16 cellular contexts compared by ENCODE assay signal in genomic region chr5:94702729-94703128, GRCh38.
DNase-seq lines count a peak whose midpoint lies in the region; ATAC-seq and TF ChIP-seq lines count a peak whose summit lies in the region.
"Had no signal": no experiment of that assay in that cellular context is flagged by ENCODE, and none has a peak within 500 bp of the region (broad histone marks: within the 10 kb centered on the region; RNA-seq: fewer than 3 reads in every experiment).

No MANE protein-coding gene starts in this region.

- H3K36me3 Mint-ChIP-seq in stimulated activated memory B cell treated with anti-CD40 and anti-IgM and Interleukin-4, amounts not matched to agents 10 μg/mL and 1 μg/mL and 100 μg/mL, for 72 hours: no peaks in the 10 kb centered on the region
- peaks cover 7% of the 10 kb centered on the region; the same call in 2 of the 3 replicates for H3K36me3 Mint-ChIP-seq in GM23338 (ENCODE audit: low read depth)

- ATAC-seq in GM21576 (IDR thresholded peaks at IDR 0.05; ENCODE audit: unreplicated experiment): peak; percentile 85
- ATAC-seq in HG03159 (IDR thresholded peaks at IDR 0.05; ENCODE audit: unreplicated experiment): peak; percentile 84
- peak; percentile 27 for ATAC-seq in stimulated activated memory B cell treated with anti-CD40 and anti-IgM and Interleukin-4, amounts not matched to agents 10 μg/mL and 1 μg/mL and 100 μg/mL, for 72 hours
- ATAC-seq in GM23338: no peak
- ATAC-seq: activated CD8-positive, alpha-beta T cell treated with anti-CD3 and anti-CD28 coated beads for 36 hours; activated naive CD8-positive, alpha-beta T cell treated with anti-CD3 and anti-CD28 coated beads, Interleukin-2, amount 50 U/mL, for 24 hours had no signal

- no peak overlapping the region for H2AFZ ChIP-seq in GM23338

- no peak overlapping the region for H3K4me3 Mint-ChIP-seq in stimulated activated memory B cell treated with anti-CD40 and anti-IgM and Interleukin-4, amounts not matched to agents 10 μg/mL and 1 μg/mL and 100 μg/mL, for 72 hours
- no peak overlapping the region for H3K4me3 Mint-ChIP-seq in GM23338
- H3K4me3 Mint-ChIP-seq: activated CD8-positive, alpha-beta T cell treated with anti-CD3 and anti-CD28 coated beads for 36 hours; activated naive CD8-positive, alpha-beta T cell treated with anti-CD3 and anti-CD28 coated beads, Interleukin-2, amount 50 U/mL, for 24 hours; dendritic cell treated with granulocyte-macrophage colony-stimulating factor and Interleukin-4, amounts not matched to agents 40 ng/mL and 50 ng/mL, for 4 days had no signal

- no peak overlapping the region for H3K4me2 ChIP-seq in GM23338

- no peak for TF ChIP-seq CTCF in GM23338 (conservative IDR thresholded peaks at IDR 0.05; ENCODE audit: low read depth in 2 of 2)

- H3K79me2 ChIP-seq in GM23338 (replicated peaks; ENCODE audit: insufficient read depth): no peaks in the 10 kb centered on the region

- DNase-seq in NCI-H748 (lab: John Stamatoyannopoulos, UW; ENCODE audit: unreplicated experiment): peak; percentile 51
- DNase-seq in NCI-H748 treated with DMSO at 0.1 percent for 48 hours (lab: John Stamatoyannopoulos, UW): no peak
- DNase-seq in GM23338 (ENCODE audit: low spot score): no peak
- DNase-seq in HUDEP-2 (lab: John Stamatoyannopoulos, UW; ENCODE audit: unreplicated experiment in 76 of 76): no peak
- no peak for DNase-seq in amygdala (lab: John Stamatoyannopoulos, UW)
- DNase-seq: activated CD8-positive, alpha-beta T cell treated with anti-CD3 and anti-CD28 coated beads for 36 hours; activated naive CD8-positive, alpha-beta T cell treated with anti-CD3 and anti-CD28 coated beads, Interleukin-2, amount 50 U/mL, for 24 hours; DND-41; foreskin melanocyte; Kasumi-1; NCI-H526 treated with DMSO at 0.1 percent for 48 hours; nucleus accumbens had no signal

- no peaks in the 10 kb centered on the region for H3K4me1 Mint-ChIP-seq in stimulated activated memory B cell treated with anti-CD40 and anti-IgM and Interleukin-4, amounts not matched to agents 10 μg/mL and 1 μg/mL and 100 μg/mL, for 72 hours
- H3K4me1 Mint-ChIP-seq in GM23338: peaks cover 12% of the 10 kb centered on the region

- no peaks in the 10 kb centered on the region for H3K27me3 Mint-ChIP-seq in stimulated activated memory B cell treated with anti-CD40 and anti-IgM and Interleukin-4, amounts not matched to agents 10 μg/mL and 1 μg/mL and 100 μg/mL, for 72 hours
- no peaks in the 10 kb centered on the region for H3K27me3 Mint-ChIP-seq in GM23338 (ENCODE audit: insufficient read depth, low read depth, poor library complexity)
- H3K27me3 Mint-ChIP-seq: activated CD8-positive, alpha-beta T cell treated with anti-CD3 and anti-CD28 coated beads for 36 hours; activated naive CD8-positive, alpha-beta T cell treated with anti-CD3 and anti-CD28 coated beads, Interleukin-2, amount 50 U/mL, for 24 hours; dendritic cell treated with granulocyte-macrophage colony-stimulating factor and Interleukin-4, amounts not matched to agents 40 ng/mL and 50 ng/mL, for 4 days had no signal

- H3K9me2 ChIP-seq in GM23338 (ENCODE audit: insufficient read depth): no peaks in the 10 kb centered on the region

- H3F3A ChIP-seq in GM23338 (replicated peaks; ENCODE audit: low read depth): no peaks in the 10 kb centered on the region

- H3K27me3 ChIP-seq in GM23338 (ENCODE audit: insufficient read depth): no peaks in the 10 kb centered on the region

- H3K4me3 ChIP-seq in GM23338: no peak overlapping the region

- H4K20me1 ChIP-seq in GM23338 (replicated peaks; ENCODE audit: insufficient read depth): no peaks in the 10 kb centered on the region

- H3K4me1 ChIP-seq in GM23338 (ENCODE audit: insufficient read depth): no peaks in the 10 kb centered on the region; the same call in 1 of the 2 replicates

- no peaks in the 10 kb centered on the region for H3K9me3 Mint-ChIP-seq in stimulated activated memory B cell treated with anti-CD40 and anti-IgM and Interleukin-4, amounts not matched to agents 10 μg/mL and 1 μg/mL and 100 μg/mL, for 72 hours
- no peaks in the 10 kb centered on the region for H3K9me3 Mint-ChIP-seq in GM23338
- H3K9me3 Mint-ChIP-seq: activated CD8-positive, alpha-beta T cell treated with anti-CD3 and anti-CD28 coated beads for 36 hours; activated naive CD8-positive, alpha-beta T cell treated with anti-CD3 and anti-CD28 coated beads, Interleukin-2, amount 50 U/mL, for 24 hours; dendritic cell treated with granulocyte-macrophage colony-stimulating factor and Interleukin-4, amounts not matched to agents 40 ng/mL and 50 ng/mL, for 4 days had no signal

- H3K36me3 ChIP-seq in GM23338 (ENCODE audit: insufficient read depth): no peaks in the 10 kb centered on the region

- no peak overlapping the region for H3K27ac Mint-ChIP-seq in stimulated activated memory B cell treated with anti-CD40 and anti-IgM and Interleukin-4, amounts not matched to agents 10 μg/mL and 1 μg/mL and 100 μg/mL, for 72 hours
- H3K27ac Mint-ChIP-seq in GM23338: no peak overlapping the region
- H3K27ac Mint-ChIP-seq: activated CD8-positive, alpha-beta T cell treated with anti-CD3 and anti-CD28 coated beads for 36 hours; activated naive CD8-positive, alpha-beta T cell treated with anti-CD3 and anti-CD28 coated beads, Interleukin-2, amount 50 U/mL, for 24 hours; dendritic cell treated with granulocyte-macrophage colony-stimulating factor and Interleukin-4, amounts not matched to agents 40 ng/mL and 50 ng/mL, for 4 days had no signal

- no peak overlapping the region for H3K27ac ChIP-seq in GM23338 (ENCODE audit: low read depth)

TF ChIP-seq in GM23338, 12 proteins besides CTCF, POLR2A, EP300 and RAD21:
- TF ChIP-seq POLR2AphosphoS5 (IDR thresholded peaks at IDR 0.05; ENCODE audit: low read depth) (no peak), NANOG (IDR thresholded peaks at IDR 0.05; ENCODE audit: borderline replicate concordance) (no peak), EZH2phosphoT487 (IDR thresholded peaks at IDR 0.05; ENCODE audit: unreplicated experiment) (no peak), JUNB (IDR thresholded peaks at IDR 0.05; ENCODE audit: unreplicated experiment) (no peak)
